Comparison of ENCODE assay signal across 1 cellular context in the genomic region with DNA sequence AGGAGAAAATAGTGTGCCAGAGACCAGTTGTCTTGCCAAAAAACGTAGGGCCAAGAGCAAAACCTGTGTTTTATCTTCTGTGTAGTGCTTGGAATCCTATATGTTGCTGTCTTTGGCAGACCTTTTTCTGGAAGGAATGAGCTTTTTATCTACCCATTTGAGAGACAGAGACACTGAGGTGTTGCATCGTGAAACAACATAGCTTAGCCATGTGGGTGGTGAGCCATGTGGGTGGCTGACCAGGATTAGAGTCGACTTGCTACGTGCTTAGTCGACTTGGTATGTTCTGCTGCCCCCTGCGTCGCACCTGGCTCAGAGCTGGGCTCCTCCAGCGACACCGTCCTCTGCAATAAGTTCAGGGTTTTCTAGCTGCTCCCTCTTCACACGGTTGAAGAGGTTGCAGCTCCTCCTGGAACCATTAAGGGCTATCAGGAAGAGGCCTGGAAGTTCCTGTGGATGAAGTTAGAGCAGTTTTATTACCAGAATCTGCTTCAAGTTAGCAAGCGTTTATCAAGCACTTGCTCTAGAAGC.
A peak's percentile ranks its signal among the peaks of the same experiment; 100 is the strongest.
TF ChIP-seq lines count a peak whose summit lies in the region.

No MANE protein-coding gene starts in this region.

TF ChIP-seq in H1, 55 proteins besides CTCF, POLR2A, EP300 and RAD21:
- TF ChIP-seq EZH2 (IDR thresholded peaks at IDR 0.05; ENCODE audit: low read depth, low read length, severe bottlenecking) (no peak), PHF8 (conservative IDR thresholded peaks at IDR 0.05; ENCODE audit: low read depth, low read length) (no peak), TBP (IDR thresholded peaks at IDR 0.05; ENCODE audit: low read depth, low read length) (no peak), KDM1A (IDR thresholded peaks at IDR 0.05; ENCODE audit: borderline replicate concordance, low read length) (peak; percentile 82; the same call in 1 of the 2 replicates), TCF12 (IDR thresholded peaks at IDR 0.05; ENCODE audit: low read depth, low read length) (no peak), JUN (IDR thresholded peaks at IDR 0.05; ENCODE audit: low read depth, low read length) (no peak)
- TF ChIP-seq, protein P1, sequence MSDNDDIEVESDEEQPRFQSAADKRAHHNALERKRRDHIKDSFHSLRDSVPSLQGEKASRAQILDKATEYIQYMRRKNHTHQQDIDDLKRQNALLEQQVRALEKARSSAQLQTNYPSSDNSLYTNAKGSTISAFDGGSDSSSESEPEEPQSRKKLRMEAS (IDR thresholded peaks at IDR 0.05): peak; percentile 46; the same call in 1 of the 2 replicates
